Comparison of ENCODE assay signal across 1 cellular context in the genomic region with DNA sequence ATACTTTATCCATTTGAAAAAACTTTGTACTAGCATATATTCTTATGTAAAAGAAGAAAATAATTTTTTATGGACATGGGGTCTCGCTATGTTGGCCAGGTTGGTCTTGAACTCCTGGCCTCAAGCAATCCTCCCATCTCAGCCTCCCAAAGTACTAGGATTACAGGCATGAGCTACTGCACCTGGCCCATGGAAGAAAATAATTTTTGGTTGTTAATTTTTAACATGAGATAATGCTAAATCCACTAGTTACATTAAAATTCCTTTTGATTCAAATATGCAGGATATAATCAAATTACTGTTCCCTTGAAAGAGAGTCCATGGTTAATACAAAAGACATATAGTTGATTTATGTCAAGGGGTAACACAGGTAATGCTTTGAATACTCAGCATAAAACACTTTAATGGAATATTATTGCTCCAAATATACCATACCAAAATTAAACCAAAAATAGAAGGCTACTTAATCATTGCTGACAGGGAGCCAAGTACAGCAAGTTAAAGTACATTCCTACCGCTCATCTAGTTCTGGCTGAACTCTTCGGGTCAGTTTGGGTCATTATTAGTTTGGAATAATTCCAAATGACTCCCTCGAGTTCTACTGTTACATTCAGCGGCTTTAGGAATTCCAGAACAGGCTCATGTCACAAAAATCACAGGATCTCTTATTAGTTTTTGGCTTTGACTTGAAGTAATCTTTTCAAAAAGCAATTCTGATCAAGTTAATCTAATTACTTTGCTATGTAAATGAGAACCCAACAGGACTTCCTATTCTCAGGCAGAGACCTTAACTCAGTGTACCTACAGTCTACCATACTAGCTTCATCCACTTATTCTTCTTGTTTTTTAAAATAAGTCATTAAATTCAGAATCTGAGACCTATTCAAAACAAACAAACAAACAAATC.
TF ChIP-seq lines count a peak whose summit lies in the region.

No MANE protein-coding gene starts in this region.

TF ChIP-seq in SK-N-SH, 30 proteins besides CTCF, POLR2A, EP300 and RAD21 (continued from another document):
- TF ChIP-seq, protein P1, sequence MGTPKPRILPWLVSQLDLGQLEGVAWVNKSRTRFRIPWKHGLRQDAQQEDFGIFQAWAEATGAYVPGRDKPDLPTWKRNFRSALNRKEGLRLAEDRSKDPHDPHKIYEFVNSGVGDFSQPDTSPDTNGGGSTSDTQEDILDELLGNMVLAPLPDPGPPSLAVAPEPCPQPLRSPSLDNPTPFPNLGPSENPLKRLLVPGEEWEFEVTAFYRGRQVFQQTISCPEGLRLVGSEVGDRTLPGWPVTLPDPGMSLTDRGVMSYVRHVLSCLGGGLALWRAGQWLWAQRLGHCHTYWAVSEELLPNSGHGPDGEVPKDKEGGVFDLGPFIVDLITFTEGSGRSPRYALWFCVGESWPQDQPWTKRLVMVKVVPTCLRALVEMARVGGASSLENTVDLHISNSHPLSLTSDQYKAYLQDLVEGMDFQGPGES (IDR thresholded peaks at IDR 0.05; ENCODE audit: low read depth, low read length), result no peak
- peak; percentile 48; the same call in 1 of the 2 replicates for TF ChIP-seq FOXM1 (IDR thresholded peaks at IDR 0.05; ENCODE audit: low read depth)
- peak; percentile 95 for TF ChIP-seq NFIC (IDR thresholded peaks at IDR 0.05; ENCODE audit: borderline replicate concordance)
- TF ChIP-seq, protein P2, sequence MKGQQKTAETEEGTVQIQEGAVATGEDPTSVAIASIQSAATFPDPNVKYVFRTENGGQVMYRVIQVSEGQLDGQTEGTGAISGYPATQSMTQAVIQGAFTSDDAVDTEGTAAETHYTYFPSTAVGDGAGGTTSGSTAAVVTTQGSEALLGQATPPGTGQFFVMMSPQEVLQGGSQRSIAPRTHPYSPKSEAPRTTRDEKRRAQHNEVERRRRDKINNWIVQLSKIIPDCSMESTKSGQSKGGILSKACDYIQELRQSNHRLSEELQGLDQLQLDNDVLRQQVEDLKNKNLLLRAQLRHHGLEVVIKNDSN (IDR thresholded peaks at IDR 0.05; ENCODE audit: borderline replicate concordance, low read depth), result no peak
- TF ChIP-seq RFX5 (IDR thresholded peaks at IDR 0.05; ENCODE audit: low read length), result no peak
TF ChIP-seq in SK-N-SH: peak in this region for 10.
